In genomic region chr1:54886724-54887664, GRCh38 we compare ENCODE assay signal across 8 cellular contexts. TPM values are rescaled to one million over a fixed set of nuclear protein-coding genes. Genes with fewer than 3 reads are reported as not detected.
DNase-seq lines count a peak whose midpoint lies in the region; TF ChIP-seq lines count a peak whose summit lies in the region.

Gene DHCR24, minus strand, starts transcription at chr1:54887195. Its CDS starts 76 bp downstream, at chr1:54887119.

- peaks cover 60% of the 10 kb centered on the region for H3K36me3 Mint-ChIP-seq in Calu3 (ENCODE audit: insufficient read depth, unreplicated experiment)

- no peaks in the 10 kb centered on the region for H3K27me3 Mint-ChIP-seq in Calu3 (ENCODE audit: unreplicated experiment)

- H3K4me3 ChIP-seq in OCI-LY7 (ENCODE audit: low read depth, low read length, poor library complexity, severe bottlenecking) (peak within 1 kb of the TSS; percentile 97), mucosa of rectum (ENCODE audit: low read length in 2 of 2) (peak within 1 kb of the TSS; percentile 87 to 91)

- H3K79me2 ChIP-seq in OCI-LY7 (ENCODE audit: insufficient read depth, low read depth, low read length): peaks cover 24% of the 10 kb centered on the region

- TF ChIP-seq POLR2A in erythroblast (IDR thresholded peaks at IDR 0.05; ENCODE audit: low read length): peak; percentile 85

- peaks cover 14% of the 10 kb centered on the region; the same call in 1 of the 2 replicates for H4K20me1 ChIP-seq in OCI-LY7 (ENCODE audit: insufficient read depth, low read length)

- no peaks in the 10 kb centered on the region for H3K9me3 ChIP-seq in OCI-LY7 (ENCODE audit: low read length)
- H3K9me3 ChIP-seq in mucosa of rectum (ENCODE audit: control insufficient read depth in 2 of 2, low read length in 2 of 2): no peaks in the 10 kb centered on the region

- H3K9me2 ChIP-seq in OCI-LY7 (ENCODE audit: insufficient read depth, low read length): no peaks in the 10 kb centered on the region

- peak within 1 kb of the TSS; percentile 96 for H3K4me2 ChIP-seq in OCI-LY7 (ENCODE audit: low read length)

- CTCF ChIA-PET in Calu3 (lab: Charles Lee) (interaction anchor here (0.6 to 2.5 kb wide), 8 partner anchors 29 to 387 kb away, joined by 3 to 11 read pairs (median 7); no protein-coding TSS in a partner anchor), OCI-LY7 (lab: Charles Lee; ENCODE audit: unreplicated experiment) (interaction anchor here (0.6 kb wide), 1 partner anchor 1639 kb away, joined by 3 read pairs; no protein-coding TSS in a partner anchor)

- no peak for TF ChIP-seq CTCF in Calu3 (IDR thresholded peaks at IDR 0.05; ENCODE audit: unreplicated experiment)
- TF ChIP-seq CTCF in GM20000 (IDR thresholded peaks at IDR 0.05; ENCODE audit: extremely low read depth, missing control alignments): no peak
- TF ChIP-seq CTCF in OCI-LY7 (conservative IDR thresholded peaks at IDR 0.05; ENCODE audit: low read length): no peak

- peak within 1 kb of the TSS; percentile 38 for H3K27ac Mint-ChIP-seq in Calu3 (ENCODE audit: unreplicated experiment)

- peak; percentile 91 for DNase-seq in Calu3
- peak; percentile 99 for DNase-seq in GM20000 (ENCODE audit: low spot score)
- DNase-seq in HS-5 (ENCODE audit: low read depth): peak; percentile 32
- peak; percentile 89 for DNase-seq in OCI-LY7 (ENCODE audit: low spot score)
- DNase-seq in activated T-cell treated with anti-CD3 and anti-CD28 coated beads, Interleukin-2, amount 50 U/mL, for 1 hour: peak; percentile 76
- peak; percentile 88 to 91 for DNase-seq in erythroblast (lab: John Stamatoyannopoulos, UW)
- DNase-seq in stimulated activated CD8-positive, alpha-beta memory T cell treated with anti-CD3 and anti-CD28 coated beads, Interleukin-7, amount 100 ng/mL, for 1 hour (ENCODE audit: low read depth in 2 of 2): peak; percentile 34 to 40

- peak within 1 kb of the TSS; percentile 93 for H2AFZ ChIP-seq in OCI-LY7 (ENCODE audit: low read length)

- POLR2A ChIA-PET in OCI-LY7 (lab: Charles Lee): interaction anchor here (0.6 to 2.1 kb wide), 8 partner anchors 9 to 897 kb away, joined by 3 to 8 read pairs (median 4); partner anchors contain the start of genes CYB5RL, MRPL37 and TTC4

- H3K36me3 ChIP-seq in OCI-LY7 (ENCODE audit: insufficient read depth, low read length) (peaks cover 32% of the 10 kb centered on the region), mucosa of rectum (ENCODE audit: control insufficient read depth in 2 of 2, insufficient read depth in 2 of 2, low read length in 2 of 2) (peaks cover 0 to 3% of the 10 kb centered on the region in 2 donors)

- BruUV-seq in Calu3 (replicated peaks; lab: Mats Ljungman, UMichigan) (no TSS peak), OCI-LY7 (replicated peaks; lab: Mats Ljungman, UMichigan) (TSS peak; percentile 84)

- peak within 1 kb of the TSS; percentile 85 for H3K4me3 Mint-ChIP-seq in Calu3 (ENCODE audit: low read depth, unreplicated experiment)

- intact Hi-C loops in Calu3 (cut with micrococcal nuclease; ENCODE audit: unreplicated experiment): loop anchor here (5.0 kb wide), 1 partner anchor 50 kb away; no protein-coding TSS in a partner anchor
- intact Hi-C loops in OCI-LY7 (cut with micrococcal nuclease; ENCODE audit: unreplicated experiment): no loop called here

- peak within 1 kb of the TSS; percentile 63 to 83 for H3K9ac ChIP-seq in mucosa of rectum (ENCODE audit: low read depth in 1 of 2, low read length in 2 of 2)

- peak within 1 kb of the TSS; percentile 60 for H3K27ac ChIP-seq in OCI-LY7 (ENCODE audit: low read depth, low read length, poor library complexity, severe bottlenecking)
- peak within 1 kb of the TSS; percentile 70 to 79 for H3K27ac ChIP-seq in mucosa of rectum (ENCODE audit: low read depth in 2 of 2, low read length in 2 of 2)

- H3K9me3 Mint-ChIP-seq in Calu3 (ENCODE audit: low read depth, unreplicated experiment): no peaks in the 10 kb centered on the region

- H3K4me1 Mint-ChIP-seq in Calu3 (ENCODE audit: low read depth, unreplicated experiment): peaks cover 50% of the 10 kb centered on the region

- peaks cover 32% of the 10 kb centered on the region for H3K4me1 ChIP-seq in OCI-LY7 (ENCODE audit: insufficient read depth, low read length, poor library complexity, severe bottlenecking)
- H3K4me1 ChIP-seq in mucosa of rectum (ENCODE audit: control insufficient read depth in 2 of 2, insufficient read depth in 2 of 2, low read length in 2 of 2): peaks cover 14% of the 10 kb centered on the region in 2 donors

- no peaks in the 10 kb centered on the region for H3K27me3 ChIP-seq in mucosa of rectum (ENCODE audit: control insufficient read depth in 2 of 2, insufficient read depth in 2 of 2, low read length in 2 of 2)

RNA-seq across cellular contexts. Expression of gene DHCR24, which starts in this region (rescaled TPM):
- total RNA-seq in Calu3 (2022): 448 and 469 TPM in 2 replicates
- 40.5 and 45.7 TPM in 2 replicates for total RNA-seq in OCI-LY7 (2014; rRNA removed; shearing (Covaris generic))
- 84.4 and 93.6 TPM in 2 replicates for total RNA-seq in OCI-LY7 (2022)

Comparison
In these comparisons a context has a peak if more than half of its experiments do, and no peak if none do; other contexts are left out.
1. Peak in every context shown above with its lines: DNase-seq, H3K4me3 ChIP-seq and H3K27ac ChIP-seq.
2. DNase-seq: peak in every context shown above with its lines; median percentile 99 in GM20000; 91 in Calu3; 90 in erythroblast; 89 in OCI-LY7; 76 in activated T-cell treated with anti-CD3 and anti-CD28 coated beads, Interleukin-2, amount 50 U/mL, for 1 hour; 37 in stimulated activated CD8-positive, alpha-beta memory T cell treated with anti-CD3 and anti-CD28 coated beads, Interleukin-7, amount 100 ng/mL, for 1 hour; 32 in HS-5.